1 cellular context compared by ENCODE assay signal in genomic region chr13:45823583-45823982, GRCh38.
TF ChIP-seq lines count a peak whose summit lies in the region.

No MANE protein-coding gene starts in this region.

TF ChIP-seq in GM23338, 12 proteins besides CTCF, POLR2A, EP300 and RAD21 (continued from another document):
- no peak for TF ChIP-seq ZNF462 (CRISPR knock-in tag; IDR thresholded peaks at IDR 0.05)
